In the genomic region with DNA sequence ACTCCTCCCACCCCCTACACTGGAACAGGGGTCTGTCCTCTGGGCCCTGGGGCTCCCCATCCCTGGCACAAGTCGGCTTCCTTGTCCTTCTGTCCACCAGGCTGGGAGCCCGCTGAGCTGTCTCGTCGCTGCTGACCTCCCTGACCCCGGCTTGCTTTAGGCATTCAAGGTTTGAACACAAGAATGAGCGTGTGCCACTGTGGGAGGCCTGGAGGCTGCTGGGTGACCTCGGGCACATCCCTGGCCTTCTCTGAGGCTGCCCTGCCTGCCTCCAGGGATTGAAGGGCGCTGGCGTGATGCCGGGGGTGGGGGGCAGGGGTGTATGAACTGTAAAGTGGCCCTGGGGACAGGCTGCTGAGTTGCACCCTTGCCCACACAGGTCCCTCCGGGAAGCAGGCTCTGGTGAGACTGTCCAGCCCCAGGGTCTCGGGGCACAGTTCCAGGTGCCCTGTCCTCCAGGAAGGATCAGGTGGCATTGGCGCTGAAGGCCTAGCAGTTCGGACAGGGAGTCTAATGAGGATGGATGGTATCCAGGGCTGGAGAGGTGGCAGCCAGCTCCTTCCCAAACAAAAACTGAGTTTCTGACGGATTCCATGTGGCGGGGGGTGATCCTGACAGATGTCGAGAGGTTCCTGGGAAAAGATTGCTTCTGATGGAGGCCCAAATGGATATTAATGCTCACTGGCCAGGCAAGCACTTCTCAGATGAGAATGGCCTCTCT, we compare ENCODE assay signal across 37 cellular contexts. TPM values are rescaled to one million over a fixed set of nuclear protein-coding genes. Genes with fewer than 3 reads are reported as not detected.
"Had no signal": no experiment of that assay in that cellular context is flagged by ENCODE, and none has a peak within 500 bp of the region (broad histone marks: within the 10 kb centered on the region; RNA-seq: fewer than 3 reads in every experiment).

No MANE protein-coding gene starts in this region.

- H3K27me3 Mint-ChIP-seq: activated naive CD8-positive, alpha-beta T cell had no signal

- H3K4me2 ChIP-seq: hepatocyte had no signal

- H3K9me3 Mint-ChIP-seq: effector memory CD8-positive, alpha-beta T cell; naive thymus-derived CD4-positive, alpha-beta T cell; stimulated activated effector memory CD8-positive, alpha-beta T cell treated with anti-CD3 and anti-CD28 coated beads, Interleukin-12 subunit alpha, Interleukin-12 subunit beta, amount 100 ng/mL, for 72 hours; stimulated activated naive CD8-positive, alpha-beta T cell treated with anti-CD3 and anti-CD28 coated beads, Interleukin-15, Interleukin-2, amounts not matched to agents 100 ng/mL and 50 ng/mL, for 24 hours; T-helper 2 cell treated with Interferon-gamma antibody and Interleukin-4, amounts not matched to agents 5 μg/mL and 100 μg/mL, for 36 hours; type B pancreatic cell had no signal

- H3K4me1 ChIP-seq: body of pancreas, colonic mucosa, parathyroid adenoma, psoas muscle, uterus had no signal

- H3K4me3 Mint-ChIP-seq: activated CD4-positive, alpha-beta T cell treated with anti-CD3 and anti-CD28 coated beads for 36 hours; activated CD8-positive, alpha-beta memory T cell treated with anti-CD3 and anti-CD28 coated beads, Interleukin-2, amount 10 ng/mL, durations not matched to agents 7 days and 5 days; activated CD8-positive, alpha-beta T cell treated with anti-CD3 and anti-CD28 coated beads, Interleukin-2, amount 10 ng/mL, durations not matched to agents 7 days and 5 days; activated naive CD8-positive, alpha-beta T cell; effector memory CD8-positive, alpha-beta T cell; naive thymus-derived CD4-positive, alpha-beta T cell; stimulated activated effector memory CD8-positive, alpha-beta T cell treated with anti-CD3 and anti-CD28 coated beads, Interleukin-12 subunit alpha, Interleukin-12 subunit beta, amount 100 ng/mL, for 72 hours; stimulated activated naive CD8-positive, alpha-beta T cell treated with anti-CD3 and anti-CD28 coated beads, Interleukin-15, Interleukin-2, amounts not matched to agents 100 ng/mL and 50 ng/mL, for 24 hours; T-helper 2 cell treated with Interferon-gamma antibody and Interleukin-4, amounts not matched to agents 5 μg/mL and 100 μg/mL, for 36 hours; type B pancreatic cell had no signal

- FAIRE-seq: endothelial cell of umbilical vein had no signal

- H3K79me2 ChIP-seq: hepatocyte, parathyroid adenoma had no signal

- H3K27ac Mint-ChIP-seq: activated CD4-positive, alpha-beta T cell treated with anti-CD3 and anti-CD28 coated beads for 36 hours; activated CD8-positive, alpha-beta memory T cell treated with anti-CD3 and anti-CD28 coated beads, Interleukin-2, amount 10 ng/mL, durations not matched to agents 7 days and 5 days; activated CD8-positive, alpha-beta T cell treated with anti-CD3 and anti-CD28 coated beads, Interleukin-2, amount 10 ng/mL, durations not matched to agents 7 days and 5 days; activated naive CD8-positive, alpha-beta T cell; effector memory CD8-positive, alpha-beta T cell; naive thymus-derived CD4-positive, alpha-beta T cell; stimulated activated effector memory CD8-positive, alpha-beta T cell treated with anti-CD3 and anti-CD28 coated beads, Interleukin-12 subunit alpha, Interleukin-12 subunit beta, amount 100 ng/mL, for 72 hours; stimulated activated naive CD8-positive, alpha-beta T cell treated with anti-CD3 and anti-CD28 coated beads, Interleukin-15, Interleukin-2, amounts not matched to agents 100 ng/mL and 50 ng/mL, for 24 hours; T-helper 2 cell treated with Interferon-gamma antibody and Interleukin-4, amounts not matched to agents 5 μg/mL and 100 μg/mL, for 36 hours; type B pancreatic cell had no signal

- H3K9me3 ChIP-seq: body of pancreas, colonic mucosa, gastroesophageal sphincter, psoas muscle, uterus had no signal

- DNase-seq: activated CD4-positive, alpha-beta T cell treated with anti-CD3 and anti-CD28 coated beads for 36 hours; activated CD4-positive, CD25-positive, alpha-beta regulatory T cell; activated CD8-positive, alpha-beta memory T cell treated with anti-CD3 and anti-CD28 coated beads, Interleukin-2, amount 10 ng/mL, durations not matched to agents 7 days and 5 days; activated CD8-positive, alpha-beta T cell treated with anti-CD3 and anti-CD28 coated beads, Interleukin-2, amount 10 ng/mL, durations not matched to agents 7 days and 5 days; activated naive CD4-positive, alpha-beta T cell; activated T-cell treated with anti-CD3 and anti-CD28 coated beads, Interleukin-2, amount 50 U/mL, for 48 hours; aorta; body of pancreas; cerebellar nuclear complex; colonic mucosa; effector memory CD8-positive, alpha-beta T cell; islet precursor cell; midbrain; naive thymus-derived CD4-positive, alpha-beta T cell; nucleus accumbens; psoas muscle; right cardiac atrium; stimulated activated CD4-positive, alpha-beta T cell treated with anti-CD3 and anti-CD28 coated beads, Interleukin-12 subunit alpha, Interleukin-12 subunit beta, amount 100 ng/mL, for 4 hours; stimulated activated CD4-positive, alpha-beta T cell treated with anti-CD3 and anti-CD28 coated beads, Interleukin-4, amount 100 ng/mL, for 1 hour; T-helper 1 cell; uterus had no signal

- H3K36me3 ChIP-seq: cardiac muscle cell, colonic mucosa, gastroesophageal sphincter, uterus had no signal

- H3K4me1 Mint-ChIP-seq: activated CD4-positive, alpha-beta T cell treated with anti-CD3 and anti-CD28 coated beads for 36 hours; activated CD8-positive, alpha-beta memory T cell treated with anti-CD3 and anti-CD28 coated beads, Interleukin-2, amount 10 ng/mL, durations not matched to agents 7 days and 5 days; naive thymus-derived CD4-positive, alpha-beta T cell; stimulated activated effector memory CD8-positive, alpha-beta T cell treated with anti-CD3 and anti-CD28 coated beads, Interleukin-12 subunit alpha, Interleukin-12 subunit beta, amount 100 ng/mL, for 72 hours had no signal

- H3K27ac ChIP-seq: body of pancreas, cardiac muscle cell, colonic mucosa, gastroesophageal sphincter, hepatocyte, parathyroid adenoma, psoas muscle, skin epidermis, uterus had no signal

- H3K4me3 ChIP-seq: body of pancreas, cardiac muscle cell, colonic mucosa, gastroesophageal sphincter, hepatocyte, psoas muscle, skin epidermis, uterus had no signal

- H3K27me3 ChIP-seq: body of pancreas, cardiac muscle cell, colonic mucosa, hepatocyte, uterus had no signal

- H3K36me3 Mint-ChIP-seq: activated CD8-positive, alpha-beta memory T cell treated with anti-CD3 and anti-CD28 coated beads, Interleukin-2, amount 10 ng/mL, durations not matched to agents 7 days and 5 days; activated naive CD8-positive, alpha-beta T cell; naive thymus-derived CD4-positive, alpha-beta T cell; stimulated activated effector memory CD8-positive, alpha-beta T cell treated with anti-CD3 and anti-CD28 coated beads, Interleukin-12 subunit alpha, Interleukin-12 subunit beta, amount 100 ng/mL, for 72 hours; type B pancreatic cell had no signal

- H3K9ac ChIP-seq: parathyroid adenoma had no signal

- H2AFZ ChIP-seq: hepatocyte, parathyroid adenoma had no signal

RNA-seq across cellular contexts. Expression of a gene that starts 18.1 kb away (rescaled TPM):
- total RNA-seq: activated CD4-positive, alpha-beta T cell treated with anti-CD3 and anti-CD28 coated beads for 36 hours; activated CD8-positive, alpha-beta memory T cell treated with anti-CD3 and anti-CD28 coated beads, Interleukin-2, amount 10 ng/mL, durations not matched to agents 7 days and 5 days; activated CD8-positive, alpha-beta T cell treated with anti-CD3 and anti-CD28 coated beads, Interleukin-2, amount 10 ng/mL, durations not matched to agents 7 days and 5 days; aorta; endothelial cell of umbilical vein; naive thymus-derived CD4-positive, alpha-beta T cell; psoas muscle had no signal
- polyA plus RNA-seq: hepatocyte; naive thymus-derived CD4-positive, alpha-beta T cell had no signal

RNA-seq across cellular contexts. Expression of a gene that starts 24.3 kb away (rescaled TPM):
- total RNA-seq: activated CD4-positive, alpha-beta T cell treated with anti-CD3 and anti-CD28 coated beads for 36 hours; activated CD8-positive, alpha-beta memory T cell treated with anti-CD3 and anti-CD28 coated beads, Interleukin-2, amount 10 ng/mL, durations not matched to agents 7 days and 5 days; activated CD8-positive, alpha-beta T cell treated with anti-CD3 and anti-CD28 coated beads, Interleukin-2, amount 10 ng/mL, durations not matched to agents 7 days and 5 days; aorta; body of pancreas; cardiac muscle cell; dermis microvascular lymphatic vessel endothelial cell; endothelial cell of umbilical vein; fibroblast of lung; fibroblast of villous mesenchyme; gastroesophageal sphincter; hepatocyte; lower leg skin; naive thymus-derived CD4-positive, alpha-beta T cell; psoas muscle; right cardiac atrium; subcutaneous adipose tissue; uterus had no signal
- polyA plus RNA-seq: aorta; endothelial cell of umbilical vein; fibroblast of lung; naive thymus-derived CD4-positive, alpha-beta T cell had no signal
